19 cellular contexts compared by ENCODE assay signal in genomic region chr1:66641851-66642473, GRCh38.
"Had no signal": no experiment of that assay in that cellular context is flagged by ENCODE, and none has a peak within 500 bp of the region (broad histone marks: within the 10 kb centered on the region; RNA-seq: fewer than 3 reads in every experiment).

No MANE protein-coding gene starts in this region.

- H3K4me1 ChIP-seq: breast epithelium, heart right ventricle, parathyroid adenoma, suprapubic skin, tibial nerve had no signal

- H3K27me3 ChIP-seq: breast epithelium, heart right ventricle, suprapubic skin, tibial nerve had no signal

- H3K9me3 ChIP-seq: breast epithelium, heart right ventricle, suprapubic skin, tibial nerve had no signal

- H3K9ac ChIP-seq: parathyroid adenoma had no signal

- H3K4me3 ChIP-seq: breast epithelium, heart right ventricle, suprapubic skin, tibial nerve had no signal

- ATAC-seq: heart right ventricle; left colon; naive thymus-derived CD8-positive, alpha-beta T cell; right cardiac atrium; stimulated activated effector memory CD8-positive, alpha-beta T cell treated with anti-CD3 and anti-CD28 coated beads, Interleukin-12 subunit alpha, Interleukin-12 subunit beta, amount 100 ng/mL, for 72 hours; stimulated activated naive CD8-positive, alpha-beta T cell treated with anti-CD3 and anti-CD28 coated beads, Interleukin-15, amount 100 ng/mL, for 72 hours had no signal

- H3K36me3 ChIP-seq: breast epithelium, suprapubic skin, tibial nerve had no signal

- DNase-seq: activated CD4-positive, alpha-beta memory T cell treated with anti-CD3 and anti-CD28 coated beads for 36 hours; activated CD4-positive, alpha-beta T cell treated with anti-CD3 and anti-CD28 coated beads for 48 hours; activated naive CD4-positive, alpha-beta T cell treated with Interleukin-2 at 50 U/mL for 16 hours; activated naive CD8-positive, alpha-beta T cell treated with anti-CD3 and anti-CD28 coated beads for 36 hours; activated T-cell treated with anti-CD3 and anti-CD28 coated beads, Interleukin-2, amount 50 U/mL, for 48 hours; amniotic stem cell; effector memory CD4-positive, alpha-beta T cell; heart right ventricle; left colon; naive thymus-derived CD8-positive, alpha-beta T cell; right cardiac atrium; stimulated activated CD4-positive, alpha-beta T cell treated with anti-CD3 and anti-CD28 coated beads, Interleukin-1b, Interleukin-23, amount 100 ng/mL, for 48 hours; stimulated activated naive CD8-positive, alpha-beta T cell treated with anti-CD3 and anti-CD28 coated beads, Interleukin-15, amount 100 ng/mL, for 72 hours; T1000 had no signal

- H3K27ac ChIP-seq: breast epithelium, heart right ventricle, parathyroid adenoma, suprapubic skin, tibial nerve had no signal

- H3K79me2 ChIP-seq: parathyroid adenoma had no signal

- H2AFZ ChIP-seq: parathyroid adenoma had no signal
